1 cellular context compared by ENCODE assay signal in the genomic region with DNA sequence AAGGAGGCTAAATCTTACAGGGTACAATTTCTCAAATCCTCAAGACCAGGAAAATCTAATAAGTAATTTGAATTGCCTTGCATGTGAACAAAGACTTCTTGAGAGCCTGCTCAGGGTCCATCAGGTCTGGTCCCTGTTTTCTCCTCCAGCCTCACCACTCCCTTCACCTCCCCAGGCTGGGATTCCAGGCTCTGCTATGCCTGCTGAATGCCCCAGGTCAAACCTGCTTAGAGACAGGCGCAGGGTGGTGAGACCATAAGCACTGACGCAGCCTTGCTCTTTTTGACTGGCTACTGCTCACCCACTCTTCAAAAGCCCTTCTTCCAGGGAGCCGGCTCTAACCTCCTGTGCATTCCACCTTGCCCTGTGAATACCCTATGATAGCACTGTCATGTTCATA.
TF ChIP-seq lines count a peak whose summit lies in the region.

No MANE protein-coding gene starts in this region.

TF ChIP-seq in GM23338, 12 proteins besides CTCF, POLR2A, EP300 and RAD21 (continued from another document):
- TF ChIP-seq, protein P1, sequence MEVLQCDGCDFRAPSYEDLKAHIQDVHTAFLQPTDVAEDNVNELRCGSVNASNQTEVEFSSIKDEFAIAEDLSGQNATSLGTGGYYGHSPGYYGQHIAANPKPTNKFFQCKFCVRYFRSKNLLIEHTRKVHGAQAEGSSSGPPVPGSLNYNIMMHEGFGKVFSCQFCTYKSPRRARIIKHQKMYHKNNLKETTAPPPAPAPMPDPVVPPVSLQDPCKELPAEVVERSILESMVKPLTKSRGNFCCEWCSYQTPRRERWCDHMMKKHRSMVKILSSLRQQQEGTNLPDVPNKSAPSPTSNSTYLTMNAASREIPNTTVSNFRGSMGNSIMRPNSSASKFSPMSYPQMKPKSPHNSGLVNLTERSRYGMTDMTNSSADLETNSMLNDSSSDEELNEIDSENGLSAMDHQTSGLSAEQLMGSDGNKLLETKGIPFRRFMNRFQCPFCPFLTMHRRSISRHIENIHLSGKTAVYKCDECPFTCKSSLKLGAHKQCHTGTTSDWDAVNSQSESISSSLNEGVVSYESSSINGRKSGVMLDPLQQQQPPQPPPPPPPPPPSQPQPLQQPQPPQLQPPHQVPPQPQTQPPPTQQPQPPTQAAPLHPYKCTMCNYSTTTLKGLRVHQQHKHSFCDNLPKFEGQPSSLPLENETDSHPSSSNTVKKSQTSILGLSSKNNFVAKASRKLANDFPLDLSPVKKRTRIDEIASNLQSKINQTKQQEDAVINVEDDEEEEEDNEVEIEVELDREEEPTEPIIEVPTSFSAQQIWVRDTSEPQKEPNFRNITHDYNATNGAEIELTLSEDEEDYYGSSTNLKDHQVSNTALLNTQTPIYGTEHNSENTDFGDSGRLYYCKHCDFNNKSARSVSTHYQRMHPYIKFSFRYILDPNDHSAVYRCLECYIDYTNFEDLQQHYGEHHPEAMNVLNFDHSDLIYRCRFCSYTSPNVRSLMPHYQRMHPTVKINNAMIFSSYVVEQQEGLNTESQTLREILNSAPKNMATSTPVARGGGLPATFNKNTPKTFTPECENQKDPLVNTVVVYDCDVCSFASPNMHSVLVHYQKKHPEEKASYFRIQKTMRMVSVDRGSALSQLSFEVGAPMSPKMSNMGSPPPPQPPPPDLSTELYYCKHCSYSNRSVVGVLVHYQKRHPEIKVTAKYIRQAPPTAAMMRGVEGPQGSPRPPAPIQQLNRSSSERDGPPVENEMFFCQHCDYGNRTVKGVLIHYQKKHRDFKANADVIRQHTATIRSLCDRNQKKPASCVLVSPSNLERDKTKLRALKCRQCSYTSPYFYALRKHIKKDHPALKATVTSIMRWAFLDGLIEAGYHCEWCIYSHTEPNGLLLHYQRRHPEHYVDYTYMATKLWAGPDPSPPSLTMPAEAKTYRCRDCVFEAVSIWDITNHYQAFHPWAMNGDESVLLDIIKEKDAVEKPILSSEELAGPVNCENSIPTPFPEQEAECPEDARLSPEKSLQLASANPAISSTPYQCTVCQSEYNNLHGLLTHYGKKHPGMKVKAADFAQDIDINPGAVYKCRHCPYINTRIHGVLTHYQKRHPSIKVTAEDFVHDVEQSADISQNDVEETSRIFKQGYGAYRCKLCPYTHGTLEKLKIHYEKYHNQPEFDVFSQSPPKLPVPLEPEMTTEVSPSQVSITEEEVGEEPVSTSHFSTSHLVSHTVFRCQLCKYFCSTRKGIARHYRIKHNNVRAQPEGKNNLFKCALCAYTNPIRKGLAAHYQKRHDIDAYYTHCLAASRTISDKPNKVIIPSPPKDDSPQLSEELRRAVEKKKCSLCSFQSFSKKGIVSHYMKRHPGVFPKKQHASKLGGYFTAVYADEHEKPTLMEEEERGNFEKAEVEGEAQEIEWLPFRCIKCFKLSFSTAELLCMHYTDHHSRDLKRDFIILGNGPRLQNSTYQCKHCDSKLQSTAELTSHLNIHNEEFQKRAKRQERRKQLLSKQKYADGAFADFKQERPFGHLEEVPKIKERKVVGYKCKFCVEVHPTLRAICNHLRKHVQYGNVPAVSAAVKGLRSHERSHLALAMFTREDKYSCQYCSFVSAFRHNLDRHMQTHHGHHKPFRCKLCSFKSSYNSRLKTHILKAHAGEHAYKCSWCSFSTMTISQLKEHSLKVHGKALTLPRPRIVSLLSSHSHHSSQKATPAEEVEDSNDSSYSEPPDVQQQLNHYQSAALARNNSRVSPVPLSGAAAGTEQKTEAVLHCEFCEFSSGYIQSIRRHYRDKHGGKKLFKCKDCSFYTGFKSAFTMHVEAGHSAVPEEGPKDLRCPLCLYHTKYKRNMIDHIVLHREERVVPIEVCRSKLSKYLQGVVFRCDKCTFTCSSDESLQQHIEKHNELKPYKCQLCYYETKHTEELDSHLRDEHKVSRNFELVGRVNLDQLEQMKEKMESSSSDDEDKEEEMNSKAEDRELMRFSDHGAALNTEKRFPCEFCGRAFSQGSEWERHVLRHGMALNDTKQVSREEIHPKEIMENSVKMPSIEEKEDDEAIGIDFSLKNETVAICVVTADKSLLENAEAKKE (CRISPR knock-in tag; IDR thresholded peaks at IDR 0.05): no peak
- no peak for TF ChIP-seq POLR2AphosphoS5 (IDR thresholded peaks at IDR 0.05; ENCODE audit: low read depth)
- no peak for TF ChIP-seq JUNB (IDR thresholded peaks at IDR 0.05; ENCODE audit: unreplicated experiment)
- TF ChIP-seq EZH2 (IDR thresholded peaks at IDR 0.05; ENCODE audit: low read depth, unreplicated experiment): no peak
- TF ChIP-seq ZNF114 (CRISPR knock-in tag; IDR thresholded peaks at IDR 0.05): no peak
- no peak for TF ChIP-seq CREB1 (CRISPR knock-in tag; IDR thresholded peaks at IDR 0.05; ENCODE audit: low read depth)
